In the genomic region with DNA sequence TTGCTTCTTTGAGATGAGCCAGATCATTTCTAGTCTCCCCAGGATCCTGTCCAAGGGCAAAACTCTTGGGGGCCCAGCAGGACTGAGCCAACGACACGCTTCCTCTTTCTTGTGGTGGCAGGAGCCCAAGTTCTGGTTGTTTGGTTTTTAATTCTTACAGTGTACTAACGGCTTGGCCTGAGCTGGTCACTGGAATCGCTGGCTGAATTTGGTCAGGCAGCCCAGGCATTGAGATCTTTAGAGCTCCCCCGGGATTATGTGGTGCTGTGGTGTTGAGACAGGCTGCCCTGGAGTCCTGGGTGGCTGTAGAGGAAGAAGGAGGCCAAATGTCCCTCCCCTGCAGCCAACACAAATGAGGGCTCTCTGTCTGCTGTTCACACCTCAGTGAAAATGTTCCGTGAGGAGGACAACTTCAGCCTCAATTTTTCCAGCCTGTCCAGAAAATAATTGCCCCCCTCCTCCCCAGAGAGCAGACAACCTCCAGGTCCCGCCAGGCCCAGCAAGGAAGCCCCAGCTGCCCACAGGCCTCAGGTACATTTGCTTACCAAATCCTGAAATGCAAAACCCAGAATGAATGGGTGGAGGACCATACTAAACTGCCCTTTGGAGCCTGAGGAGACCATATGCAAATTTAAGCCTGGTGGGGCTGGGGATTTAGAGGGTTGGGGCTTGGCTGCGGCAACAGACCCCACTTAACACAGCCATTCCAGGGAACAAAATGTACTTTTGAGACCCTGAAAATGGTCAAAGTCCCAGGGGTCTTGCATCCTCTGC, we compare ENCODE assay signal across 18 cellular contexts. TPM values are rescaled to one million over a fixed set of nuclear protein-coding genes. Genes with fewer than 3 reads are reported as not detected.
DNase-seq lines count a peak whose midpoint lies in the region; ATAC-seq, FAIRE-seq and TF ChIP-seq lines count a peak whose summit lies in the region.
"Had no signal": no experiment of that assay in that cellular context is flagged by ENCODE, and none has a peak within 500 bp of the region (broad histone marks: within the 10 kb centered on the region; RNA-seq: fewer than 3 reads in every experiment).

No MANE protein-coding gene starts in this region.

- H3K9me1 ChIP-seq in K562 (ENCODE audit: control insufficient read depth, insufficient read depth, low read length): no peaks in the 10 kb centered on the region

- POLR2A ChIA-PET in K562 (lab: Yijun Ruan, JAX): interaction anchor here (0.7 to 1.6 kb wide), 2 partner anchors 8 to 38 kb away, joined by 3 to 4 read pairs; no protein-coding TSS in a partner anchor

- CTCF ChIA-PET in K562 (lab: Yijun Ruan, JAX; ENCODE audit: low intra/inter-chr PET ratio): no interaction called here

- no peak overlapping the region for H3K27ac ChIP-seq in right atrium auricular region
- no peak overlapping the region for H3K27ac ChIP-seq in K562 (ENCODE audit: extremely low read depth, low read depth, low read length)
- H3K27ac ChIP-seq in upper lobe of right lung: no peak overlapping the region

- DNase-seq in Right ventricle myocardium superior (no peak), right atrium auricular region (ENCODE audit: low spot score) (no peak), NCI-H1048 (lab: John Stamatoyannopoulos, UW) (peak; percentile 71), K562 (ENCODE audit: extremely low read depth in 1 of 4, low spot score in 3 of 4) (no peak), upper lobe of right lung (no peak), T-helper 1 cell (no peak), kidney glomerular epithelial cell (lab: John Stamatoyannopoulos, UW) (no peak), erythroblast (lab: John Stamatoyannopoulos, UW) (no peak)
- DNase-seq: activated CD4-positive, alpha-beta T cell treated with anti-CD3 and anti-CD28 coated beads for 1 hour; DMS79; HFFc6; naive thymus-derived CD8-positive, alpha-beta T cell; NCI-H1694 treated with DMSO at 0.1 percent for 48 hours had no signal

- H3K79me2 ChIP-seq in K562 (ENCODE audit: control insufficient read depth, insufficient read depth, low read length): no peaks in the 10 kb centered on the region

- H3K4me3 ChIP-seq in right atrium auricular region: no peak overlapping the region
- H3K4me3 ChIP-seq in K562: no peak overlapping the region
- H3K4me3 ChIP-seq in upper lobe of right lung: no peak overlapping the region

- H3K27me3 ChIP-seq in right atrium auricular region (no peaks in the 10 kb centered on the region), K562 (ENCODE audit: control insufficient read depth in 2 of 2, insufficient read depth in 2 of 2, low read length in 2 of 2) (peaks cover 42 to 73% of the 10 kb centered on the region in 2 experiments), upper lobe of right lung (no peaks in the 10 kb centered on the region)

- TF ChIP-seq EP300 in K562 (IDR thresholded peaks at IDR 0.05; ENCODE audit: low read length): no peak

- ATAC-seq in Right ventricle myocardium superior (ENCODE audit: poor library complexity): peak; percentile 43
- ATAC-seq in K562: peak; percentile 21; the same call in 2 of the 3 replicates
- ATAC-seq in upper lobe of right lung: peak; percentile 30
- ATAC-seq: naive thymus-derived CD8-positive, alpha-beta T cell; stimulated activated effector memory CD8-positive, alpha-beta T cell treated with anti-CD3 and anti-CD28 coated beads, Interleukin-12 subunit alpha, Interleukin-12 subunit beta, amount 100 ng/mL, for 72 hours had no signal

- H3K9me3 ChIP-seq in right atrium auricular region (no peaks in the 10 kb centered on the region), K562 (replicated peaks; ENCODE audit: control insufficient read depth, insufficient read depth, low read depth, low read length) (0 out of 2 replicates have a peak, but pooled peaks cover 3% of the 10 kb centered on the region), upper lobe of right lung (no peaks in the 10 kb centered on the region)

- no peak for FAIRE-seq in K562 (lab: Jason Lieb, UNC)
- FAIRE-seq: A204.1 had no signal

- intact Hi-C loops in Right ventricle myocardium superior (cut with DNase I) (no loop called here), K562 (cut with micrococcal nuclease) (no loop called here), upper lobe of right lung (cut with DNase I) (no loop called here)

- in situ Hi-C loops in K562 (cut with MboI): no loop called here

- H4K20me1 ChIP-seq in K562 (replicated peaks; ENCODE audit: control insufficient read depth, insufficient read depth, low read length): no peaks in the 10 kb centered on the region; the same call in 1 of the 2 replicates

- TF ChIP-seq POLR2A in K562 (conservative IDR thresholded peaks at IDR 0.05): no peak
- no peak for TF ChIP-seq POLR2A in erythroblast (IDR thresholded peaks at IDR 0.05; ENCODE audit: low read length)

- no TSS peak for BruUV-seq in K562 (replicated peaks; lab: Mats Ljungman, UMichigan)

- H3K36me3 ChIP-seq in right atrium auricular region (no peaks in the 10 kb centered on the region), K562 (ENCODE audit: control insufficient read depth, insufficient read depth, low read length) (no peaks in the 10 kb centered on the region), upper lobe of right lung (no peaks in the 10 kb centered on the region)

- H3K4me2 ChIP-seq in K562 (ENCODE audit: insufficient read depth, low read length): no peak overlapping the region

- WGBS in K562 (ENCODE audit: insufficient coverage, low coverage, missing lambda C conversion rate): 25% methylated on average over 8 of the region's 8 CpGs

- H3K9ac ChIP-seq in K562 (ENCODE audit: insufficient read depth in 1 of 2, low read depth in 2 of 2, low read length in 2 of 2): no peak overlapping the region; a peak in 1 of 4 replicates

- H2AFZ ChIP-seq in K562 (ENCODE audit: low read depth, low read length): no peak overlapping the region

- H3K4me1 ChIP-seq in right atrium auricular region: no peaks in the 10 kb centered on the region
- no peaks in the 10 kb centered on the region; a peak in 2 of 5 replicates for H3K4me1 ChIP-seq in K562 (replicated peaks in 1 of 2; ENCODE audit: control insufficient read depth in 2 of 2, insufficient read depth in 2 of 2, low read length in 2 of 2)
- H3K4me1 ChIP-seq in upper lobe of right lung: no peaks in the 10 kb centered on the region

- no peak for TF ChIP-seq RAD21 in K562 (CRISPR knock-in tag; conservative IDR thresholded peaks at IDR 0.05 in 1 of 2, IDR thresholded peaks at IDR 0.05 in 1 of 2)

- TF ChIP-seq CTCF in right atrium auricular region (IDR thresholded peaks at IDR 0.05): no peak
- TF ChIP-seq CTCF in K562 (IDR thresholded peaks at IDR 0.05 in 2 of 3, conservative IDR thresholded peaks at IDR 0.05 in 1 of 3; ENCODE audit: insufficient read depth in 2 of 3, low read depth in 1 of 3, low read length in 3 of 3): no peak
- no peak for TF ChIP-seq CTCF in upper lobe of right lung (IDR thresholded peaks at IDR 0.05)

TF ChIP-seq in K562, 482 proteins besides CTCF, POLR2A, EP300 and RAD21:
- TF ChIP-seq SREBF2 (CRISPR knock-in tag; IDR thresholded peaks at IDR 0.05) (no peak), SPI1 (IDR thresholded peaks at IDR 0.05; ENCODE audit: borderline replicate concordance, low read depth, low read length) (peak; percentile 79)

RNA-seq across cellular contexts. Expression of gene BNIP5, which starts 23.6 kb away (rescaled TPM):
- not detected for total RNA-seq in Right ventricle myocardium superior
- not detected for total RNA-seq in right atrium auricular region
- not detected in 2 replicates for total RNA-seq in K562 (2011; cell fraction: chromatin; rRNA removed; ENCODE audit: low replicate concordance)
- total RNA-seq in K562 (2011; cell fraction: nucleolus; rRNA removed): not detected in 2 replicates
- not detected in 2 replicates for total RNA-seq in K562 (2011; cell fraction: nucleoplasm; rRNA removed)
- not detected in 2 replicates for total RNA-seq in K562 (2014; rRNA removed)
- total RNA-seq in K562 (2014; rRNA removed; fragmentation: Illumina TruSeq; extraction: Trizol): not detected in 2 replicates
- not detected in 2 replicates for total RNA-seq in K562 (2015; rRNA removed; fragmentation: Illumina TruSeq; extraction: Trizol)
- not detected in 2 replicates for total RNA-seq in K562 (2021)
- not detected in 2 replicates for polyA plus RNA-seq in K562 (2011; rRNA removed)
- not detected in 2 replicates for polyA plus RNA-seq in K562 (2011; cell fraction: cytosol; rRNA removed)
- not detected in 2 replicates for polyA plus RNA-seq in K562 (2011; cell fraction: nucleus; rRNA removed)
- not detected in 2 replicates for polyA plus RNA-seq in K562 (2012)
- not detected in 2 replicates for polyA plus RNA-seq in K562 (2014; fragmentation: Illumina TruSeq; extraction: Trizol)
- polyA plus RNA-seq in K562 (2014; fragmentation: Nextera tagmentation; extraction: Ambion mirVana): not detected
- not detected in 2 replicates for polyA plus RNA-seq in K562 (2014; rRNA removed)
- polyA minus RNA-seq in K562 (2011; rRNA and poly(A)+ RNA removed): not detected in 2 replicates
- polyA minus RNA-seq in K562 (2011; cell fraction: cytosol; rRNA and poly(A)+ RNA removed): not detected in 2 replicates
- polyA minus RNA-seq in K562 (2011; cell fraction: nucleus; rRNA and poly(A)+ RNA removed): not detected in 2 replicates
- not detected for total RNA-seq in upper lobe of right lung
- total RNA-seq: cardiac septum; fibroblast of lung; HFFc6; naive thymus-derived CD8-positive, alpha-beta T cell; RPMI7951 had no signal
- polyA plus RNA-seq: fibroblast of lung; naive thymus-derived CD8-positive, alpha-beta T cell had no signal

RNA-seq across cellular contexts. Expression of gene PNPLA1, which starts 43.2 kb away (rescaled TPM):
- total RNA-seq in Right ventricle myocardium superior (not detected), right atrium auricular region (under 1 TPM in 1 of 2 donors, not detected in 1; 0.20 TPM), K562 (2014; rRNA removed) (0.27 TPM in 1 of 2 replicates, not detected in the other), K562 (2014; rRNA removed; fragmentation: Illumina TruSeq; extraction: Trizol) (0.04 TPM in 1 of 2 replicates, not detected in the other), K562 (2015; rRNA removed; fragmentation: Illumina TruSeq; extraction: Trizol) (0.14 TPM in 1 of 2 replicates, not detected in the other), K562 (2021) (0.11 and 0.13 TPM in 2 replicates), upper lobe of right lung (0.35 TPM)
- total RNA-seq in K562 (2011; cell fraction: chromatin; rRNA removed; ENCODE audit: low replicate concordance): not detected in 2 replicates
- total RNA-seq in K562 (2011; cell fraction: nucleolus; rRNA removed): 0.17 TPM in 1 of 2 replicates, not detected in the other
- 0.29 TPM in 1 of 2 replicates, not detected in the other for total RNA-seq in K562 (2011; cell fraction: nucleoplasm; rRNA removed)
- polyA plus RNA-seq in K562 (2011; rRNA removed) (not detected in 2 replicates), K562 (2014; fragmentation: Illumina TruSeq; extraction: Trizol) (0.16 and 0.17 TPM in 2 replicates), K562 (2014; fragmentation: Nextera tagmentation; extraction: Ambion mirVana) (under 1 TPM in 1 of 2 experiments, not detected in 1; 0.08 TPM), K562 (2014; rRNA removed) (0.07 and 0.22 TPM in 2 replicates)
- 0.06 and 0.07 TPM in 2 replicates for polyA plus RNA-seq in K562 (2011; cell fraction: cytosol; rRNA removed)
- polyA plus RNA-seq in K562 (2011; cell fraction: nucleus; rRNA removed): not detected in 2 replicates
- 0.22 and 2.4 TPM in 2 replicates for polyA plus RNA-seq in K562 (2012)
- polyA minus RNA-seq in K562 (2011; rRNA and poly(A)+ RNA removed): not detected in 2 replicates
- polyA minus RNA-seq in K562 (2011; cell fraction: cytosol; rRNA and poly(A)+ RNA removed): not detected in 2 replicates
- polyA minus RNA-seq in K562 (2011; cell fraction: nucleus; rRNA and poly(A)+ RNA removed): not detected in 2 replicates
- total RNA-seq: cardiac septum; fibroblast of lung; HFFc6; naive thymus-derived CD8-positive, alpha-beta T cell; RPMI7951 had no signal
- polyA plus RNA-seq: naive thymus-derived CD8-positive, alpha-beta T cell had no signal
